ENCODE assay signal across 8 cellular contexts in genomic region chr17:30235386-30236296, GRCh38. TPM values are rescaled to one million over a fixed set of nuclear protein-coding genes. Genes with fewer than 3 reads are reported as not detected.
DNase-seq lines count a peak whose midpoint lies in the region; ATAC-seq lines count a peak whose summit lies in the region.

SLC6A4 (minus strand) TSS chr17:30235697; CDS start chr17:30221958, 13,739 bp downstream.

- no peak within 1 kb of the TSS for H3K27ac Mint-ChIP-seq in activated naive CD8-positive, alpha-beta T cell treated with anti-CD3 and anti-CD28 coated beads for 36 hours
- peak within 1 kb of the TSS; percentile 3 for H3K27ac Mint-ChIP-seq in stimulated activated naive B cell treated with anti-CD40 and anti-IgM and Interleukin-4, amounts not matched to agents 10 μg/mL and 1 μg/mL and 100 μg/mL, for 72 hours

- peak; percentile 24 to 34 for ATAC-seq in activated T-cell treated with anti-CD3 and anti-CD28 coated beads, Interleukin-2, amount 50 U/mL, for 4 hours
- ATAC-seq in stimulated activated naive B cell treated with anti-CD40 and anti-IgM and Interleukin-4, amounts not matched to agents 10 μg/mL and 1 μg/mL and 100 μg/mL, for 72 hours (replicated peaks): peak; percentile 26 to 31
- no peak for ATAC-seq in GM21576 (IDR thresholded peaks at IDR 0.05; ENCODE audit: unreplicated experiment)

- peaks cover 59% of the 10 kb centered on the region for H3K27me3 Mint-ChIP-seq in activated T-cell treated with anti-CD3 and anti-CD28 coated beads, Interleukin-2, amount 50 U/mL, for 4 hours (ENCODE audit: low read depth)
- H3K27me3 Mint-ChIP-seq in activated naive CD8-positive, alpha-beta T cell treated with anti-CD3 and anti-CD28 coated beads for 36 hours: peaks cover 78% of the 10 kb centered on the region
- peaks cover 64 to 88% of the 10 kb centered on the region in 2 donors for H3K27me3 Mint-ChIP-seq in stimulated activated naive B cell treated with anti-CD40 and anti-IgM and Interleukin-4, amounts not matched to agents 10 μg/mL and 1 μg/mL and 100 μg/mL, for 72 hours

- H3K36me3 Mint-ChIP-seq in activated T-cell treated with anti-CD3 and anti-CD28 coated beads, Interleukin-2, amount 50 U/mL, for 4 hours (ENCODE audit: insufficient read depth): no peaks in the 10 kb centered on the region
- no peaks in the 10 kb centered on the region for H3K36me3 Mint-ChIP-seq in activated naive CD8-positive, alpha-beta T cell treated with anti-CD3 and anti-CD28 coated beads for 36 hours
- H3K36me3 Mint-ChIP-seq in stimulated activated naive B cell treated with anti-CD40 and anti-IgM and Interleukin-4, amounts not matched to agents 10 μg/mL and 1 μg/mL and 100 μg/mL, for 72 hours: peaks cover 0 to 2% of the 10 kb centered on the region in 2 donors

- no peak for DNase-seq in activated T-cell treated with anti-CD3 and anti-CD28 coated beads, Interleukin-2, amount 50 U/mL, for 4 hours
- no peak for DNase-seq in activated T-cell treated with anti-CD3 and anti-CD28 coated beads, Interleukin-2, amount 50 U/mL, for 1 hour
- DNase-seq in activated naive CD8-positive, alpha-beta T cell treated with anti-CD3 and anti-CD28 coated beads for 36 hours: peak; percentile 10
- DNase-seq in stimulated activated naive B cell treated with anti-CD40 and anti-IgM and Interleukin-4, amounts not matched to agents 10 μg/mL and 1 μg/mL and 100 μg/mL, for 72 hours: no peak
- DNase-seq in NCI-H187 treated with DMSO at 0.1 percent for 48 hours (lab: John Stamatoyannopoulos, UW): no peak
- DNase-seq in dedifferentiated amniotic fluid mesenchymal stem cell (ENCODE audit: extremely low spot score): no peak

- no peaks in the 10 kb centered on the region for H3K9me3 Mint-ChIP-seq in activated T-cell treated with anti-CD3 and anti-CD28 coated beads, Interleukin-2, amount 50 U/mL, for 4 hours
- no peaks in the 10 kb centered on the region for H3K9me3 Mint-ChIP-seq in activated naive CD8-positive, alpha-beta T cell treated with anti-CD3 and anti-CD28 coated beads for 36 hours
- H3K9me3 Mint-ChIP-seq in stimulated activated naive B cell treated with anti-CD40 and anti-IgM and Interleukin-4, amounts not matched to agents 10 μg/mL and 1 μg/mL and 100 μg/mL, for 72 hours: no peaks in the 10 kb centered on the region

- H3K9me3 ChIP-seq in iPS-18c (ENCODE audit: control insufficient read depth, insufficient read depth, low read length): peaks cover 4% of the 10 kb centered on the region

- H3K4me3 Mint-ChIP-seq in activated T-cell treated with anti-CD3 and anti-CD28 coated beads, Interleukin-2, amount 50 U/mL, for 4 hours: peak within 1 kb of the TSS; percentile 65
- peak within 1 kb of the TSS; percentile 69 for H3K4me3 Mint-ChIP-seq in activated naive CD8-positive, alpha-beta T cell treated with anti-CD3 and anti-CD28 coated beads for 36 hours
- H3K4me3 Mint-ChIP-seq in stimulated activated naive B cell treated with anti-CD40 and anti-IgM and Interleukin-4, amounts not matched to agents 10 μg/mL and 1 μg/mL and 100 μg/mL, for 72 hours: peak within 1 kb of the TSS; percentile 81

- peaks cover 18% of the 10 kb centered on the region for H3K4me1 Mint-ChIP-seq in activated T-cell treated with anti-CD3 and anti-CD28 coated beads, Interleukin-2, amount 50 U/mL, for 4 hours (ENCODE audit: low read depth)
- H3K4me1 Mint-ChIP-seq in activated naive CD8-positive, alpha-beta T cell treated with anti-CD3 and anti-CD28 coated beads for 36 hours: peaks cover 19% of the 10 kb centered on the region
- H3K4me1 Mint-ChIP-seq in stimulated activated naive B cell treated with anti-CD40 and anti-IgM and Interleukin-4, amounts not matched to agents 10 μg/mL and 1 μg/mL and 100 μg/mL, for 72 hours: peaks cover 24 to 45% of the 10 kb centered on the region in 2 donors

- peak within 1 kb of the TSS; percentile 66 for H3K4me3 ChIP-seq in iPS-18c (ENCODE audit: insufficient read depth, low read depth, low read length)

RNA-seq across cellular contexts. Expression of gene SLC6A4, which starts in this region (rescaled TPM):
- total RNA-seq in activated T-cell treated with anti-CD3 and anti-CD28 coated beads, Interleukin-2, amount 50 U/mL, for 4 hours: not detected
- total RNA-seq in activated naive CD8-positive, alpha-beta T cell treated with anti-CD3 and anti-CD28 coated beads for 36 hours: not detected

Comparison
In these comparisons a context has a peak if more than half of its experiments do, and no peak if none do; other contexts are left out.
1. Peak in ATAC-seq in activated T-cell treated with anti-CD3 and anti-CD28 coated beads, Interleukin-2, amount 50 U/mL, for 4 hours; RNA of the gene not detected or under 1 TPM.
2. Peak in DNase-seq in activated naive CD8-positive, alpha-beta T cell treated with anti-CD3 and anti-CD28 coated beads for 36 hours; RNA of the gene not detected or under 1 TPM.